In genomic region chr6:39339557-39340555, GRCh38 we compare ENCODE assay signal across 10 cellular contexts. TPM values are rescaled to one million over a fixed set of nuclear protein-coding genes. Genes with fewer than 3 reads are reported as not detected.
DNase-seq lines count a peak whose midpoint lies in the region; ATAC-seq and TF ChIP-seq lines count a peak whose summit lies in the region.
"Had no signal": no experiment of that assay in that cellular context is flagged by ENCODE, and none has a peak within 500 bp of the region (broad histone marks: within the 10 kb centered on the region; RNA-seq: fewer than 3 reads in every experiment).

No MANE protein-coding gene starts in this region.

- intact Hi-C loops in mammary epithelial cell (cut with micrococcal nuclease) = no loop called here
- intact Hi-C loops in breast epithelium (cut with DNase I; ENCODE audit: low total_unique reads) = no loop called here
- intact Hi-C loops in left cardiac atrium (cut with DNase I) = no loop called here
- intact Hi-C loops in upper lobe of right lung (cut with DNase I) = no loop called here
- intact Hi-C loops in uterus (cut with DNase I; ENCODE audit: low total_unique reads) = no loop called here

- in situ Hi-C loops in mammary epithelial cell (cut with MboI; ENCODE audit: low sequenced_read_pairs in 2 of 2) = no loop called here

- no peaks in the 10 kb centered on the region for H3K27me3 ChIP-seq in mammary epithelial cell (ENCODE audit: insufficient read depth, low read length)
- no peaks in the 10 kb centered on the region for H3K27me3 ChIP-seq in breast epithelium
- no peaks in the 10 kb centered on the region for H3K27me3 ChIP-seq in upper lobe of right lung
- no peaks in the 10 kb centered on the region for H3K27me3 ChIP-seq in uterus
- H3K27me3 ChIP-seq: Peyer's patch had no signal

- peak overlapping the region; percentile 8 for H3K4me2 ChIP-seq in mammary epithelial cell (ENCODE audit: insufficient read depth, low read depth, low read length)

- peak overlapping the region; percentile 74 for H2AFZ ChIP-seq in mammary epithelial cell (ENCODE audit: low read depth, low read length)

- H3K9me3 ChIP-seq in mammary epithelial cell (replicated peaks; ENCODE audit: insufficient read depth, low read length) (no peaks in the 10 kb centered on the region), breast epithelium (no peaks in the 10 kb centered on the region), upper lobe of right lung (no peaks in the 10 kb centered on the region), uterus (no peaks in the 10 kb centered on the region)
- H3K9me3 ChIP-seq: Peyer's patch had no signal

- H3K79me2 ChIP-seq in mammary epithelial cell (ENCODE audit: insufficient read depth, low read length) = no peaks in the 10 kb centered on the region

- no peak for TF ChIP-seq POLR2A in breast epithelium (IDR thresholded peaks at IDR 0.05)
- TF ChIP-seq POLR2A in uterus (IDR thresholded peaks at IDR 0.05) = no peak

- no peaks in the 10 kb centered on the region for H3K9me3 Mint-ChIP-seq in stimulated activated effector memory CD8-positive, alpha-beta T cell treated with anti-CD3 and anti-CD28 coated beads, Interleukin-12 subunit alpha, Interleukin-12 subunit beta, amount 100 ng/mL, for 72 hours
- H3K9me3 Mint-ChIP-seq: activated T-helper 1 cell treated with anti-CD3 and anti-CD28 coated beads, Interleukin-12 subunit alpha, Interleukin-12 subunit beta, Interleukin-2, Interleukin-4 antibody, amounts not matched to agents 30 ng/mL and 10 ng/mL and 1 ng/mL, durations not matched to agents 14 hours and 24 hours and 36 hours had no signal

- no peak overlapping the region for H3K27ac Mint-ChIP-seq in stimulated activated effector memory CD8-positive, alpha-beta T cell treated with anti-CD3 and anti-CD28 coated beads, Interleukin-12 subunit alpha, Interleukin-12 subunit beta, amount 100 ng/mL, for 72 hours
- H3K27ac Mint-ChIP-seq: activated T-helper 1 cell treated with anti-CD3 and anti-CD28 coated beads, Interleukin-12 subunit alpha, Interleukin-12 subunit beta, Interleukin-2, Interleukin-4 antibody, amounts not matched to agents 30 ng/mL and 10 ng/mL and 1 ng/mL, durations not matched to agents 14 hours and 24 hours and 36 hours had no signal

- BruUV-seq in mammary epithelial cell (replicated peaks; lab: Mats Ljungman, UMichigan) = no TSS peak

- H3K4me3 ChIP-seq in mammary epithelial cell (replicated peaks in 1 of 3; ENCODE audit: insufficient read depth in 1 of 3, low read depth in 2 of 3, low read length in 3 of 3) = no peak overlapping the region
- no peak overlapping the region for H3K4me3 ChIP-seq in breast epithelium
- H3K4me3 ChIP-seq in upper lobe of right lung = no peak overlapping the region
- no peak overlapping the region for H3K4me3 ChIP-seq in uterus
- H3K4me3 ChIP-seq: Peyer's patch had no signal

- ATAC-seq in left cardiac atrium (peak; percentile 57 to 60), upper lobe of right lung (peak; percentile 81)
- ATAC-seq in stimulated activated effector memory CD8-positive, alpha-beta T cell treated with anti-CD3 and anti-CD28 coated beads, Interleukin-12 subunit alpha, Interleukin-12 subunit beta, amount 100 ng/mL, for 72 hours = no peak

- no peak overlapping the region for H3K9ac ChIP-seq in mammary epithelial cell (ENCODE audit: insufficient read depth, low read length)

- no peak for TF ChIP-seq CTCF in mammary epithelial cell (conservative IDR thresholded peaks at IDR 0.05 in 1 of 2, IDR thresholded peaks at IDR 0.05 in 1 of 2; ENCODE audit: extremely low read depth in 1 of 2, insufficient read depth in 1 of 2, low read depth in 1 of 2, low read length in 2 of 2)
- no peak for TF ChIP-seq CTCF in breast epithelium (IDR thresholded peaks at IDR 0.05)
- TF ChIP-seq CTCF in upper lobe of right lung (IDR thresholded peaks at IDR 0.05) = no peak
- no peak for TF ChIP-seq CTCF in uterus (IDR thresholded peaks at IDR 0.05)

- H3K4me1 ChIP-seq in mammary epithelial cell (ENCODE audit: insufficient read depth, low read length) = peaks cover 30% of the 10 kb centered on the region
- H3K4me1 ChIP-seq in breast epithelium = no peaks in the 10 kb centered on the region
- peaks cover 35% of the 10 kb centered on the region for H3K4me1 ChIP-seq in upper lobe of right lung
- H3K4me1 ChIP-seq in uterus = no peaks in the 10 kb centered on the region
- H3K4me1 ChIP-seq: Peyer's patch had no signal

- peak; percentile 14 for DNase-seq in mammary epithelial cell
- no peak for DNase-seq in breast epithelium (ENCODE audit: low spot score in 2 of 2)
- peak; percentile 83 for DNase-seq in NCI-H69 (lab: John Stamatoyannopoulos, UW)
- DNase-seq in left cardiac atrium = no peak
- DNase-seq in upper lobe of right lung = peak; percentile 78
- no peak for DNase-seq in stimulated activated CD8-positive, alpha-beta memory T cell treated with anti-CD3 and anti-CD28 coated beads, Interleukin-4, amount 100 ng/mL, for 48 hours
- DNase-seq in stimulated activated effector memory CD8-positive, alpha-beta T cell treated with anti-CD3 and anti-CD28 coated beads, Interleukin-12 subunit alpha, Interleukin-12 subunit beta, amount 100 ng/mL, for 72 hours (ENCODE audit: low spot score in 2 of 2) = no peak
- DNase-seq in uterus = no peak
- DNase-seq: Peyer's patch had no signal

- dilution Hi-C loops in mammary epithelial cell (cut with HindIII; ENCODE audit: low sequenced_read_pairs) = no loop called here

- peaks cover 20% of the 10 kb centered on the region for H3K4me1 Mint-ChIP-seq in stimulated activated effector memory CD8-positive, alpha-beta T cell treated with anti-CD3 and anti-CD28 coated beads, Interleukin-12 subunit alpha, Interleukin-12 subunit beta, amount 100 ng/mL, for 72 hours

- no peaks in the 10 kb centered on the region for H4K20me1 ChIP-seq in mammary epithelial cell (ENCODE audit: insufficient read depth, low read length)

- 49% methylated on average over 14 of the region's 15 CpGs for WGBS in mammary epithelial cell (ENCODE audit: low coverage, missing lambda C conversion rate)

- no peak overlapping the region for H3K27ac ChIP-seq in mammary epithelial cell (ENCODE audit: insufficient read depth, low read depth, low read length)
- no peak overlapping the region for H3K27ac ChIP-seq in breast epithelium
- H3K27ac ChIP-seq in upper lobe of right lung = peak overlapping the region; percentile 58
- no peak overlapping the region for H3K27ac ChIP-seq in uterus

- CTCF ChIA-PET in mammary epithelial cell (lab: Charles Lee; ENCODE audit: low non-redundant PET) = no interaction called here

- H3K36me3 ChIP-seq in mammary epithelial cell (ENCODE audit: insufficient read depth, low read length) (no peaks in the 10 kb centered on the region), breast epithelium (no peaks in the 10 kb centered on the region), upper lobe of right lung (no peaks in the 10 kb centered on the region), uterus (no peaks in the 10 kb centered on the region)
- H3K36me3 ChIP-seq: Peyer's patch had no signal

- no peak overlapping the region for H3K4me3 Mint-ChIP-seq in stimulated activated effector memory CD8-positive, alpha-beta T cell treated with anti-CD3 and anti-CD28 coated beads, Interleukin-12 subunit alpha, Interleukin-12 subunit beta, amount 100 ng/mL, for 72 hours
- H3K4me3 Mint-ChIP-seq: activated T-helper 1 cell treated with anti-CD3 and anti-CD28 coated beads, Interleukin-12 subunit alpha, Interleukin-12 subunit beta, Interleukin-2, Interleukin-4 antibody, amounts not matched to agents 30 ng/mL and 10 ng/mL and 1 ng/mL, durations not matched to agents 14 hours and 24 hours and 36 hours had no signal

- H3K36me3 Mint-ChIP-seq in stimulated activated effector memory CD8-positive, alpha-beta T cell treated with anti-CD3 and anti-CD28 coated beads, Interleukin-12 subunit alpha, Interleukin-12 subunit beta, amount 100 ng/mL, for 72 hours = no peaks in the 10 kb centered on the region

RNA-seq across cellular contexts. Expression of gene KCNK16, which starts 17.4 kb away (rescaled TPM):
- total RNA-seq in mammary epithelial cell (not detected), breast epithelium (not detected), left cardiac atrium (not detected), upper lobe of right lung (not detected), uterus (not detected)
- not detected for polyA plus RNA-seq in mammary epithelial cell
- polyA minus RNA-seq in mammary epithelial cell = not detected
- total RNA-seq: activated T-helper 1 cell treated with anti-CD3 and anti-CD28 coated beads, Interleukin-12 subunit alpha, Interleukin-12 subunit beta, Interleukin-2, Interleukin-4 antibody, amounts not matched to agents 30 ng/mL and 10 ng/mL and 1 ng/mL, durations not matched to agents 14 hours and 24 hours and 36 hours; Peyer's patch had no signal

RNA-seq across cellular contexts. Expression of gene KCNK17, which starts 25.6 kb away (rescaled TPM):
- total RNA-seq in mammary epithelial cell = 10 to 100 TPM in 1 of 2 donors, not detected in 1; 13.0 TPM
- polyA plus RNA-seq in mammary epithelial cell = not detected
- polyA minus RNA-seq in mammary epithelial cell = not detected
- total RNA-seq in breast epithelium = 1 to 10 TPM in 1 of 3 donors, under 1 TPM in 2; 0.16 to 3.2 (median 0.33) TPM
- total RNA-seq in left cardiac atrium = 1 to 10 TPM in 1 of 2 donors, under 1 TPM in 1; 0.53 to 1.1 TPM
- total RNA-seq in upper lobe of right lung = 3.7 TPM
- 1 to 10 TPM in 2 of 4 donors, under 1 TPM in 1, not detected in 1; 0.79 to 2.3 (median 1.3) TPM for total RNA-seq in uterus
- total RNA-seq: activated T-helper 1 cell treated with anti-CD3 and anti-CD28 coated beads, Interleukin-12 subunit alpha, Interleukin-12 subunit beta, Interleukin-2, Interleukin-4 antibody, amounts not matched to agents 30 ng/mL and 10 ng/mL and 1 ng/mL, durations not matched to agents 14 hours and 24 hours and 36 hours had no signal

Comparison
In these comparisons a context has a peak if more than half of its experiments do, and no peak if none do; other contexts are left out.
1. DNase-seq: peak in mammary epithelial cell (single experiment), NCI-H69 (single experiment) and upper lobe of right lung (single experiment); none in breast epithelium (0 of 2), left cardiac atrium (single experiment), stimulated activated CD8-positive, alpha-beta memory T cell treated with anti-CD3 and anti-CD28 coated beads, Interleukin-4, amount 100 ng/mL, for 48 hours (single experiment), stimulated activated effector memory CD8-positive, alpha-beta T cell treated with anti-CD3 and anti-CD28 coated beads, Interleukin-12 subunit alpha, Interleukin-12 subunit beta, amount 100 ng/mL, for 72 hours (0 of 2) and uterus (0 of 2).